In the genomic region with DNA sequence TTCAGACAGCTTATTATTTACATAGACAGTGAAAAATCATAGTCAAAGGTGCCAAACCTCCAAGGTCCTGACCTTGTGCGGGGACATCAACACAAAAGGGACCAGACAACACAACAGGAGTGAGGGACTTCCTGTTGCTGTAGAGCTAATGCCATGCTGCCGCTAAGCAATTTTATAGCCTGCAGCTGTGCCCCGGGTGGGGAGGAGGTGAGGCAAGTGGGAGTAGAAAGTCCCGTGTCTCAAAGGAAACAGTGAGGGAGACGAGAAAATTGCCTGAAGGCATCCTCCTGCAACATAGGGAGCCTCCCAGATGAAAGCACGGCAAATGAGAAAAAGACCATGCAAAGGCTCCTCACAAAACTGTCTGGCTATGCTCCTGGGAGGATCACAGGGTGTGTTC, we compare ENCODE assay signal across 1 cellular context.
TF ChIP-seq lines count a peak whose summit lies in the region.

No MANE protein-coding gene starts in this region.

TF ChIP-seq in HEK293T, 16 proteins besides CTCF, POLR2A, EP300 and RAD21 (continued from another document):
- TF ChIP-seq, protein P1, sequence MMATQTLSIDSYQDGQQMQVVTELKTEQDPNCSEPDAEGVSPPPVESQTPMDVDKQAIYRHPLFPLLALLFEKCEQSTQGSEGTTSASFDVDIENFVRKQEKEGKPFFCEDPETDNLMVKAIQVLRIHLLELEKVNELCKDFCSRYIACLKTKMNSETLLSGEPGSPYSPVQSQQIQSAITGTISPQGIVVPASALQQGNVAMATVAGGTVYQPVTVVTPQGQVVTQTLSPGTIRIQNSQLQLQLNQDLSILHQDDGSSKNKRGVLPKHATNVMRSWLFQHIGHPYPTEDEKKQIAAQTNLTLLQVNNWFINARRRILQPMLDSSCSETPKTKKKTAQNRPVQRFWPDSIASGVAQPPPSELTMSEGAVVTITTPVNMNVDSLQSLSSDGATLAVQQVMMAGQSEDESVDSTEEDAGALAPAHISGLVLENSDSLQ (IDR thresholded peaks at IDR 0.05), result no peak
- TF ChIP-seq FOXM1 (IDR thresholded peaks at IDR 0.05; ENCODE audit: borderline replicate concordance), result no peak
